ENCODE assay signal across 18 cellular contexts in the genomic region with DNA sequence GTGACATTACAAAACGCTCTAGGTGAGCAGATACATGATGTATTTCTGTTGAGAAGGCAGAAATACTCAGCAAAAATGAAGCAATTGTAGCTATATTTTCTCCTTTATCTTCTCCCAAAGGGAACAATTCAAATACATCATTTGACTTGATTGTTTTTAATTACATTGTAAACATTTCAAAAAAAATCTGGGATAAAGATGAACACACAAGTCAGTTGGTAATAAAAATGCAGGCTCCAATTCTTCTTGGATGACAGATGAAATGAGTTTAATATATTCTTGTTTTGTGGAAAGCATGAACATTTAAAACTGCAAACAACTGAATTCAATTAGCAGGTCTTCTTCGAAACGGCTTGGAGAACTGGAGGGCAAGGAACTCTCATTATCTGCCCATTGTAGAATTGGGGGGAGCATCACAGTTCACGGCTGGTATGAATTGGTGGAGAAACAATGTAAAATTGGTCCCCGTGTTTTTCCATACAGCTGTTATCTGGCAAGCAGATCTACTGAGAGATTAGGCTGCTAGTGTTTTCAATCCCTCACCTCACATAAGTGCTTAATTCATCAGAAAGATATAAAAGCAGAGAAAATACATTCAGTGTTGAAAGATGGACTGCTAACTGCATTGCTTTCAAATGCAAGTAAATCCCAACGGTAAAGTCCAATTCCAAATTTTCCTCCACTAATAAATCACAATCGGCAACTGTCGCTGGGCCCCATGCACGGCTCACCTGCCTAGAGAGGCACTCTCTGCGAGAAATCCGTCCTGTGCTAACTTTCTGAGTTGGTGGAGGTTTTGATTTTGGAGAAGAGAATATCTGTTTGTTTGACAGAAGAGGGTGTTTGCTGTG.
"Had no signal": no experiment of that assay in that cellular context is flagged by ENCODE, and none has a peak within 500 bp of the region (broad histone marks: within the 10 kb centered on the region; RNA-seq: fewer than 3 reads in every experiment).

No MANE protein-coding gene starts in this region.

- H3K4me1 ChIP-seq: psoas muscle had no signal

- H3K27me3 ChIP-seq: heart right ventricle, stomach had no signal

- H3K9me3 ChIP-seq: body of pancreas, heart right ventricle, psoas muscle, stomach had no signal

- ATAC-seq: activated CD8-positive, alpha-beta T cell treated with anti-CD3 and anti-CD28 coated beads for 36 hours; activated T-helper 17 cell treated with anti-CD3 and anti-CD28 coated beads, Interleukin-2, amount 50 U/mL, for 72 hours; body of pancreas; effector memory CD8-positive, alpha-beta T cell; heart right ventricle; left ventricle myocardium superior; psoas muscle; right cardiac atrium; stimulated activated effector memory CD8-positive, alpha-beta T cell treated with anti-CD3 and anti-CD28 coated beads, Interleukin-12 subunit alpha, Interleukin-12 subunit beta, amount 100 ng/mL, for 72 hours; T-cell had no signal

- H3K36me3 ChIP-seq: stomach had no signal

- DNase-seq: activated CD4-positive, alpha-beta T cell treated with anti-CD3 and anti-CD28 coated beads, Interleukin-2, amount 10 ng/mL, durations not matched to agents 24 days and 14 days; activated CD8-positive, alpha-beta T cell treated with anti-CD3 and anti-CD28 coated beads for 36 hours; activated naive CD4-positive, alpha-beta T cell treated with Interleukin-2 at 50 U/mL for 16 hours; activated T-cell treated with anti-CD3 and anti-CD28 coated beads, Interleukin-2, amount 50 U/mL, for 1 hour; body of pancreas; caudate nucleus; effector memory CD8-positive, alpha-beta T cell; heart right ventricle; left ventricle myocardium superior; psoas muscle; right cardiac atrium; small intestine; stimulated activated CD4-positive, alpha-beta T cell treated with anti-CD3 and anti-CD28 coated beads, Interleukin-4, amount 100 ng/mL, for 24 hours; stomach; T-cell; T-helper 9 cell had no signal

- H3K4me3 ChIP-seq: body of pancreas, heart right ventricle, psoas muscle, stomach had no signal

- H3K27ac ChIP-seq: body of pancreas, heart right ventricle, psoas muscle, stomach had no signal
